ENCODE assay signal across 10 cellular contexts in the genomic region with DNA sequence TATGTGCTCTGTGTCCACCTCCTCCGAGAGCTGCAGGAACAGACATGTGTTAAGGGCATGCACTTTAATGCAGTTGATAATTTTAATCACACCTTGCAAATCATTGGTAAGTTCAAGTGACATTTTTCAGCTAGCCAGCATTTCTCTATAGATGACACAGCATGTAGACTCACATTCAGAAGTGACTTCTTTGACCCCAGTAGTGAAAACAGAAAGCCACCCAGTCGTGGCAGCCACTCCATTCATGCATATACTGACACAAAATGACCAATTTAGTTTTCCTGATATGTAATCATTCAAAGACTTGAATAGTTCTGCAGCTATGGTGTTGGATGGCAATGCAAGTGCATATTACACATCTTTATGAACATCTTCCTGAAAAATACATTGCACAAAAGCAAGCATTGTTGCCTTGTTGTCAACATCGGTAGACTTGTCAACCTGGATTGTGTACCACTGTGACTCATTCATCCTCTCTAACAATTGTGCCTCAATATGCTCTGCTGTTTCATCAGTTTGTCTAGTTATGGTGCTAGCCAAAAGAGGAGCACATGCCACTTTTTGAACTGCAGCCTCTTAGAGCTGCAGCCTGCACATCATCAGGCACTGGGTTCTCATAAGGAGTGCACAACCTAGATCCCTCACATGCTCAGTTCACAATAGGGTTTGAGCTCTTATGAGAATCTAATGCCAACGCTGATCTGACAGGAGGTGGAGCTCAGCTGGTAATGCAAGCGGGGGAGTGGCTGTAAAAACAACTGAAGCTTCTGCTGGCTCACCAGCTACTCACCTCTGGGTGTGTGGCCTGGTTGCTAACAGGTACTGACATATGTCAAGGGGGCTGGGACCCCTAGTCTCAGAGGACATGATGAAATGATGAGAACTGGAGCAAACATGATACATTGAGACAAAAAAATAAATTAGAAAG.
DNase-seq lines count a peak whose midpoint lies in the region; ATAC-seq and TF ChIP-seq lines count a peak whose summit lies in the region.
"Had no signal": no experiment of that assay in that cellular context is flagged by ENCODE, and none has a peak within 500 bp of the region (broad histone marks: within the 10 kb centered on the region; RNA-seq: fewer than 3 reads in every experiment).

No MANE protein-coding gene starts in this region.

- H3K27me3 ChIP-seq in osteoblast (ENCODE audit: insufficient read depth, low read length): no peaks in the 10 kb centered on the region

- H3K4me1 Mint-ChIP-seq in natural killer cell: no peaks in the 10 kb centered on the region

- DNase-seq in NCI-H82 (lab: John Stamatoyannopoulos, UW) (peak; percentile 48), NCI-H82 treated with DMSO at 0.1 percent for 48 hours (lab: John Stamatoyannopoulos, UW; ENCODE audit: unreplicated experiment) (no peak), osteoblast (ENCODE audit: insufficient read length, low spot score, missing footprints) (peak; percentile 17), natural killer cell (no peak), NCI-H2107 treated with DMSO at 0.1 percent for 48 hours (lab: John Stamatoyannopoulos, UW; ENCODE audit: unreplicated experiment) (no peak)
- no peak for DNase-seq in activated CD4-positive, CD25-positive, alpha-beta regulatory T cell treated with anti-CD3 and anti-CD28 coated beads, Interleukin-2, amount 50 U/mL, for 72 hours
- DNase-seq: activated T-cell treated with anti-CD3 and anti-CD28 coated beads, Interleukin-2, amount 50 U/mL, for 48 hours; NCI-H510A had no signal

- no peak overlapping the region for H3K4me2 ChIP-seq in osteoblast (ENCODE audit: insufficient read depth, low read length)

- no peaks in the 10 kb centered on the region for H3K79me2 ChIP-seq in osteoblast (ENCODE audit: insufficient read depth, low read length)

- H3K4me3 Mint-ChIP-seq in natural killer cell: no peak overlapping the region

- no peak overlapping the region for H2AFZ ChIP-seq in osteoblast (ENCODE audit: low read length)

- no peaks in the 10 kb centered on the region for H3K9me3 ChIP-seq in osteoblast (ENCODE audit: low read depth, low read length)

- H3K27ac Mint-ChIP-seq in natural killer cell: no peak overlapping the region

- ATAC-seq in HG02588 (IDR thresholded peaks at IDR 0.05; ENCODE audit: unreplicated experiment): peak; percentile 89
- peak; percentile 79 for ATAC-seq in HG03439 (IDR thresholded peaks at IDR 0.05; ENCODE audit: unreplicated experiment)
- ATAC-seq in natural killer cell: no peak

- H4K20me1 ChIP-seq in osteoblast (ENCODE audit: insufficient read depth, low read length): no peaks in the 10 kb centered on the region

- TF ChIP-seq CTCF in osteoblast (IDR thresholded peaks at IDR 0.05; ENCODE audit: extremely low read depth, low read depth, low read length) (no peak), natural killer cell (IDR thresholded peaks at IDR 0.05) (no peak)

- no peak overlapping the region for H3K27ac ChIP-seq in osteoblast (ENCODE audit: low read depth, low read length)

- H3K9me3 Mint-ChIP-seq in natural killer cell: peaks cover 15 to 22% of the 10 kb centered on the region in 2 donors

- H3K4me1 ChIP-seq in osteoblast (ENCODE audit: insufficient read depth, low read length): no peaks in the 10 kb centered on the region

- intact Hi-C loops in natural killer cell (cut with micrococcal nuclease): no loop called here

- no peaks in the 10 kb centered on the region for H3K36me3 ChIP-seq in osteoblast (ENCODE audit: insufficient read depth, low read length)

- H3K36me3 Mint-ChIP-seq in natural killer cell: no peaks in the 10 kb centered on the region

- H3K27me3 Mint-ChIP-seq in natural killer cell (ENCODE audit: low read depth in 2 of 2): no peaks in the 10 kb centered on the region

- no peak overlapping the region for H3K4me3 ChIP-seq in osteoblast (ENCODE audit: insufficient read depth, low read length)

Comparison
In these comparisons a context has a peak if more than half of its experiments do, and no peak if none do; other contexts are left out.
1. DNase-seq: peak in NCI-H82 (single experiment) and osteoblast (single experiment); none in NCI-H82 treated with DMSO at 0.1 percent for 48 hours (single experiment), activated CD4-positive, CD25-positive, alpha-beta regulatory T cell treated with anti-CD3 and anti-CD28 coated beads, Interleukin-2, amount 50 U/mL, for 72 hours (single experiment), natural killer cell (single experiment) and NCI-H2107 treated with DMSO at 0.1 percent for 48 hours (single experiment).
2. ATAC-seq: peak in HG02588 (single experiment) and HG03439 (single experiment); none in natural killer cell (0 of 3).